In genomic region chr10:79195091-79195923, GRCh38 we compare ENCODE assay signal across 8 cellular contexts.
DNase-seq lines count a peak whose midpoint lies in the region; ATAC-seq and TF ChIP-seq lines count a peak whose summit lies in the region.

No MANE protein-coding gene starts in this region.

- H2AFZ ChIP-seq in HCT116 (ENCODE audit: low read depth, low read length, poor library complexity, severe bottlenecking), result no peak overlapping the region

- no peaks in the 10 kb centered on the region for H3K79me2 ChIP-seq in HCT116 (ENCODE audit: insufficient read depth, low read length)

- no TSS peak for BruUV-seq in HCT116 (replicated peaks; lab: Mats Ljungman, UMichigan)

- no peak overlapping the region for H3K4me3 ChIP-seq in HCT116 (replicated peaks in 1 of 2; ENCODE audit: low read depth in 1 of 2, low read length in 2 of 2)
- H3K4me3 ChIP-seq in NB4 (ENCODE audit: low read depth, low read length), result no peak overlapping the region
- peak overlapping the region; percentile 3 for H3K4me3 ChIP-seq in rectal smooth muscle tissue (ENCODE audit: low read length)
- no peak overlapping the region for H3K4me3 ChIP-seq in aorta (ENCODE audit: low read length in 2 of 2)

- no peaks in the 10 kb centered on the region for H3K27me3 ChIP-seq in HCT116 (ENCODE audit: insufficient read depth, low read length)
- no peaks in the 10 kb centered on the region for H3K27me3 ChIP-seq in rectal smooth muscle tissue (ENCODE audit: control insufficient read depth, insufficient read depth, low read length)
- H3K27me3 ChIP-seq in aorta (ENCODE audit: control insufficient read depth in 1 of 2, insufficient read depth in 2 of 2, low read length in 1 of 2), result no peaks in the 10 kb centered on the region

- H3K9me2 ChIP-seq in HCT116 (ENCODE audit: insufficient read depth), result no peaks in the 10 kb centered on the region

- TF ChIP-seq CTCF in HCT116 (IDR thresholded peaks at IDR 0.05 in 2 of 3, conservative IDR thresholded peaks at IDR 0.05 in 1 of 3; ENCODE audit: borderline replicate concordance in 1 of 3, insufficient read depth in 1 of 3, low read depth in 2 of 3, low read length in 2 of 3) (peak; percentile 79 to 97 (median 93)), NB4 (IDR thresholded peaks at IDR 0.05; ENCODE audit: low read depth, low read length) (peak; percentile 86)

- ATAC-seq in HCT116 (peak; percentile 90), left ventricle myocardium superior (peak; percentile 81), aorta (ENCODE audit: low FRiP score) (peak; percentile 92)

- peak; percentile 62 for DNase-seq in GDM1 (lab: John Stamatoyannopoulos, UW)
- DNase-seq in HCT116 (ENCODE audit: low read depth, low spot score), result peak; percentile 52
- DNase-seq in NB4 (ENCODE audit: low read depth), result peak; percentile 92
- DNase-seq in T-helper 1 cell, result peak; percentile 50 to 71 (median 67)
- peak; percentile 63 for DNase-seq in amniotic stem cell (lab: John Stamatoyannopoulos, UW)
- peak; percentile 93 for DNase-seq in left ventricle myocardium superior
- peak; percentile 89 to 95 for DNase-seq in aorta

- CTCF ChIA-PET in HCT116 (lab: Charles Lee), result interaction anchor here (0.8 to 2.1 kb wide), 23 partner anchors 9 to 1165 kb away, joined by 3 to 9 read pairs (median 4); partner anchors contain the start of gene ZMIZ1

- RAD21 ChIA-PET in HCT116 (lab: Charles Lee; ENCODE audit: low non-redundant PET in 1 of 2, low total read pairs in 2 of 2, uncharacterized antibody in 2 of 2, unreplicated experiment in 2 of 2), result interaction anchor here (0.6 to 1.3 kb wide), 8 partner anchors 68 to 842 kb away, joined by 3 to 5 read pairs (median 3); no protein-coding TSS in a partner anchor

- POLR2A ChIA-PET in HCT116 (lab: Charles Lee), result interaction anchor here (0.9 to 1.0 kb wide), 2 partner anchors 106 to 222 kb away, joined by 3 to 5 read pairs; no protein-coding TSS in a partner anchor

- peak overlapping the region; percentile 35 for H3K4me2 ChIP-seq in HCT116 (ENCODE audit: low read length)

- H3K9me3 ChIP-seq in HCT116 (ENCODE audit: control insufficient read depth in 1 of 2, insufficient read depth in 1 of 2, low read depth in 1 of 2, low read length in 2 of 2) (no peaks in the 10 kb centered on the region), aorta (ENCODE audit: control insufficient read depth, low read length) (no peaks in the 10 kb centered on the region)

- 8 to 9% methylated on average over 22 of the region's 22 CpGs for WGBS in aorta, 2 donors

- no peaks in the 10 kb centered on the region for H4K20me1 ChIP-seq in HCT116 (ENCODE audit: insufficient read depth)

- no peak overlapping the region for H3K9ac ChIP-seq in HCT116 (ENCODE audit: low read length)
- H3K9ac ChIP-seq in rectal smooth muscle tissue (ENCODE audit: low read length), result no peak overlapping the region

- peaks cover 18 to 49% of the 10 kb centered on the region in 2 experiments for H3K4me1 ChIP-seq in HCT116 (ENCODE audit: control insufficient read depth in 1 of 2, insufficient read depth in 2 of 2, low read length in 2 of 2)
- H3K4me1 ChIP-seq in rectal smooth muscle tissue (ENCODE audit: control insufficient read depth, insufficient read depth, low read length), result peaks cover 14% of the 10 kb centered on the region
- no peaks in the 10 kb centered on the region for H3K4me1 ChIP-seq in aorta (ENCODE audit: control insufficient read depth in 1 of 2, insufficient read depth in 2 of 2, low read length in 2 of 2)

- intact Hi-C loops in HCT116 (cut with micrococcal nuclease), result loop anchor here (1.0 to 10.0 kb wide), 9 partner anchors 45 to 1149 kb away; partner anchors contain the start of gene ZMIZ1
- intact Hi-C loops in left ventricle myocardium superior (cut with micrococcal nuclease), result loop anchor here (10.0 kb wide), 2 partner anchors 61 to 1151 kb away; no protein-coding TSS in a partner anchor
- intact Hi-C loops in aorta (cut with DNase I), result loop anchor here (1.0 to 10.0 kb wide), 7 partner anchors 122 to 1148 kb away; partner anchors contain the start of gene ZMIZ1 (in 2 of the 2)

- TF ChIP-seq POLR2A in HCT116 (IDR thresholded peaks at IDR 0.05; ENCODE audit: borderline replicate concordance, extremely low read depth, insufficient read depth, insufficient read length) (no peak), NB4 (IDR thresholded peaks at IDR 0.05; ENCODE audit: extremely low read depth, insufficient read length) (no peak)

- H3K27ac ChIP-seq in HCT116 (ENCODE audit: low read depth, low read length), result peak overlapping the region; percentile 15; the same call in 1 of the 2 replicates
- peak overlapping the region; percentile 84 for H3K27ac ChIP-seq in rectal smooth muscle tissue (ENCODE audit: low read depth, low read length)
- peak overlapping the region in 1 of 2 donors; percentile 23 for H3K27ac ChIP-seq in aorta (ENCODE audit: low read depth in 1 of 2, low read length in 2 of 2)

- peak; percentile 98 for TF ChIP-seq RAD21 in HCT116 (IDR thresholded peaks at IDR 0.05; ENCODE audit: low read depth)

- no peaks in the 10 kb centered on the region for H3K36me3 ChIP-seq in HCT116 (ENCODE audit: control insufficient read depth in 1 of 2, insufficient read depth in 2 of 2, low read length in 2 of 2)
- peaks cover 3% of the 10 kb centered on the region for H3K36me3 ChIP-seq in rectal smooth muscle tissue (ENCODE audit: control insufficient read depth, insufficient read depth, low read length)
- no peaks in the 10 kb centered on the region for H3K36me3 ChIP-seq in aorta (ENCODE audit: control insufficient read depth in 1 of 2, insufficient read depth in 2 of 2, low read length in 1 of 2)

TF ChIP-seq in HCT116, 20 proteins besides CTCF, POLR2A, EP300 and RAD21:
- TF ChIP-seq SIN3A (IDR thresholded peaks at IDR 0.05; ENCODE audit: low read depth) (no peak), EGR1 (IDR thresholded peaks at IDR 0.05; ENCODE audit: low read depth) (no peak), EZH2 (IDR thresholded peaks at IDR 0.05) (no peak), MAX (IDR thresholded peaks at IDR 0.05) (no peak), POLR2AphosphoS5 (IDR thresholded peaks at IDR 0.05; ENCODE audit: low read depth, low read length) (no peak), EZH2phosphoT487 (IDR thresholded peaks at IDR 0.05; ENCODE audit: borderline replicate concordance) (no peak), ZNF274 (IDR thresholded peaks at IDR 0.05; ENCODE audit: low read depth, low read length) (no peak), ELF1 (IDR thresholded peaks at IDR 0.05; ENCODE audit: borderline replicate concordance, low read depth) (no peak), YY1 (IDR thresholded peaks at IDR 0.05; ENCODE audit: extremely low read depth, insufficient replicate concordance, low read depth, low read length) (peak; percentile 37)
